ENCODE assay signal across 18 cellular contexts in the genomic region with DNA sequence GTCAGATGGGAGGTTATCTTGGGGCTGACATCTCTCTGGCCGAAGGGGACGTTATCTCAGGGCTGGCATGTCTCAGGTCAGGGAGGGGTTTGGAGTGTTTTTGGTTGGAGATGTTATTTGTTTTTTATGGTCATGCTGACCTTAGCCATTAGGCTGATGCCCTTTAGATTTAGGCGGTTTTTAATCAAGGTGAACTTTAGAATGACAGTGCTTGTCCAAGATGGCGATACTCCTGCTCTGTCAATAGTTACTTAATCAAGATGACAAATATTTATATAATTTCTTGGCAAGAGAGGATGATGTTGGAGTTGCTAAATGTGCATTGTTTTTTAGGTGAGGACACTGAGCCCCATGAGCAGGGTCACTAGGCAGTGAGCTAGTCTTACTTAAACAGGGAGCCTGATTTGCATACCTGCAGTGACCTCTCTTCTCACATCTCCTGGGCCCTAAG. TPM values are rescaled to one million over a fixed set of nuclear protein-coding genes. Genes with fewer than 3 reads are reported as not detected.
DNase-seq lines count a peak whose midpoint lies in the region; ATAC-seq, FAIRE-seq and TF ChIP-seq lines count a peak whose summit lies in the region.
"Had no signal": no experiment of that assay in that cellular context is flagged by ENCODE, and none has a peak within 500 bp of the region (broad histone marks: within the 10 kb centered on the region; RNA-seq: fewer than 3 reads in every experiment).

No MANE protein-coding gene starts in this region.

- intact Hi-C loops in K562 (cut with micrococcal nuclease) = no loop called here
- intact Hi-C loops in left lung (cut with DNase I) = no loop called here

- no peak for FAIRE-seq in K562 (lab: Jason Lieb, UNC)
- FAIRE-seq: A204.1, GM19239 had no signal

- H3K4me3 ChIP-seq in K562 (no peak overlapping the region), liver (ENCODE audit: low read depth in 1 of 3, low read length in 3 of 3) (no peak overlapping the region), left lung (no peak overlapping the region), gastroesophageal sphincter (no peak overlapping the region)
- H3K4me3 ChIP-seq: GM23248 had no signal

- H3K79me2 ChIP-seq in K562 (ENCODE audit: control insufficient read depth, insufficient read depth, low read length) = no peaks in the 10 kb centered on the region

- ATAC-seq in K562 (no peak), GM18511 (IDR thresholded peaks at IDR 0.05; ENCODE audit: unreplicated experiment) (no peak), left lung (no peak), gastroesophageal sphincter (no peak)

- H4K20me1 ChIP-seq in K562 (replicated peaks; ENCODE audit: control insufficient read depth, insufficient read depth, low read length) = no peaks in the 10 kb centered on the region

- DNase-seq in ELF-1 (ENCODE audit: low read depth, low spot score) (peak; percentile 40), K562 (ENCODE audit: extremely low read depth in 1 of 4, low spot score in 3 of 4) (no peak), left lung (no peak)
- DNase-seq: ACHN; BE2C; C1 segment of cervical spinal cord; CD4-positive, CD25-positive, alpha-beta regulatory T cell; CD8-positive, alpha-beta memory T cell; DMS153; DMS79; GF-D8; GM23248; HCEC 1CT had no signal

- no peak overlapping the region for H3K9ac ChIP-seq in K562 (ENCODE audit: insufficient read depth in 1 of 2, low read depth in 2 of 2, low read length in 2 of 2)
- no peak overlapping the region for H3K9ac ChIP-seq in liver (ENCODE audit: low read depth in 1 of 2, low read length in 2 of 2)
- H3K9ac ChIP-seq: GM23248 had no signal

- H3K27ac ChIP-seq in K562 (ENCODE audit: extremely low read depth, low read depth, low read length) (no peak overlapping the region), liver (ENCODE audit: low read depth in 1 of 2, low read length in 2 of 2) (peak overlapping the region; percentile 52 to 60), left lung (no peak overlapping the region), gastroesophageal sphincter (no peak overlapping the region)
- H3K27ac ChIP-seq: GM23248 had no signal

- peaks cover 0 to 10% of the 10 kb centered on the region in 2 experiments; a peak in 1 of 5 replicates for H3K27me3 ChIP-seq in K562 (ENCODE audit: control insufficient read depth in 2 of 2, insufficient read depth in 2 of 2, low read length in 2 of 2)
- H3K27me3 ChIP-seq in liver (ENCODE audit: control insufficient read depth in 4 of 4, insufficient read depth in 4 of 4, low read length in 3 of 4) = no peaks in the 10 kb centered on the region
- no peaks in the 10 kb centered on the region for H3K27me3 ChIP-seq in left lung
- no peaks in the 10 kb centered on the region for H3K27me3 ChIP-seq in gastroesophageal sphincter
- H3K27me3 ChIP-seq: BE2C had no signal

- no peak for TF ChIP-seq RAD21 in K562 (CRISPR knock-in tag; conservative IDR thresholded peaks at IDR 0.05 in 1 of 2, IDR thresholded peaks at IDR 0.05 in 1 of 2)
- peak; percentile 37 to 43 for TF ChIP-seq RAD21 in liver (IDR thresholded peaks at IDR 0.05)

- H3K4me2 ChIP-seq in K562 (ENCODE audit: insufficient read depth, low read length) = no peak overlapping the region

- POLR2A ChIA-PET in K562 (lab: Yijun Ruan, JAX) = no interaction called here

- CTCF ChIA-PET in K562 (lab: Yijun Ruan, JAX; ENCODE audit: low intra/inter-chr PET ratio) = no interaction called here

- H3K9me1 ChIP-seq in K562 (ENCODE audit: control insufficient read depth, insufficient read depth, low read length) = no peaks in the 10 kb centered on the region

- peaks cover under 1 to 5% of the 10 kb centered on the region in 2 experiments; a peak in 3 of 5 replicates for H3K4me1 ChIP-seq in K562 (replicated peaks in 1 of 2; ENCODE audit: control insufficient read depth in 2 of 2, insufficient read depth in 2 of 2, low read length in 2 of 2)
- peaks cover 8 to 45% (median 35%) of the 10 kb centered on the region in 4 donors for H3K4me1 ChIP-seq in liver (ENCODE audit: control insufficient read depth in 4 of 4, insufficient read depth in 4 of 4, low read length in 3 of 4)
- H3K4me1 ChIP-seq in left lung = no peaks in the 10 kb centered on the region
- no peaks in the 10 kb centered on the region for H3K4me1 ChIP-seq in gastroesophageal sphincter
- H3K4me1 ChIP-seq: BE2C had no signal

- H3K9me3 ChIP-seq in K562 (replicated peaks; ENCODE audit: control insufficient read depth, insufficient read depth, low read depth, low read length) = no peaks in the 10 kb centered on the region
- H3K9me3 ChIP-seq in liver (ENCODE audit: control insufficient read depth in 4 of 4, low read length in 3 of 4) = no peaks in the 10 kb centered on the region
- H3K9me3 ChIP-seq in left lung = no peaks in the 10 kb centered on the region
- H3K9me3 ChIP-seq in gastroesophageal sphincter = no peaks in the 10 kb centered on the region
- H3K9me3 ChIP-seq: BE2C had no signal

- H3K36me3 ChIP-seq in K562 (ENCODE audit: control insufficient read depth, insufficient read depth, low read length) (no peaks in the 10 kb centered on the region), liver (ENCODE audit: control insufficient read depth in 4 of 4, insufficient read depth in 3 of 4, low read depth in 1 of 4, low read length in 3 of 4) (peaks cover 0 to 2% (median 0%) of the 10 kb centered on the region in 4 donors), left lung (peaks cover 0 to 56% of the 10 kb centered on the region in 2 donors), gastroesophageal sphincter (peaks cover 0 to 51% of the 10 kb centered on the region in 2 donors)
- H3K36me3 ChIP-seq: BE2C had no signal

- BruUV-seq in K562 (replicated peaks; lab: Mats Ljungman, UMichigan) = no TSS peak

- TF ChIP-seq CTCF in K562 (IDR thresholded peaks at IDR 0.05 in 2 of 3, conservative IDR thresholded peaks at IDR 0.05 in 1 of 3; ENCODE audit: insufficient read depth in 2 of 3, low read depth in 1 of 3, low read length in 3 of 3) (no peak), liver (IDR thresholded peaks at IDR 0.05; ENCODE audit: low read depth, low read length, missing input control) (no peak), left lung (IDR thresholded peaks at IDR 0.05) (no peak), gastroesophageal sphincter (IDR thresholded peaks at IDR 0.05) (no peak)

- TF ChIP-seq POLR2A in K562 (conservative IDR thresholded peaks at IDR 0.05) = no peak
- TF ChIP-seq POLR2A in gastroesophageal sphincter (IDR thresholded peaks at IDR 0.05) = no peak

- no peak overlapping the region for H2AFZ ChIP-seq in K562 (ENCODE audit: low read depth, low read length)
- H2AFZ ChIP-seq: GM23248 had no signal

- no peak for TF ChIP-seq EP300 in K562 (IDR thresholded peaks at IDR 0.05; ENCODE audit: low read length)
- TF ChIP-seq EP300 in gastroesophageal sphincter (IDR thresholded peaks at IDR 0.05) = no peak

- WGBS in K562 (ENCODE audit: insufficient coverage, low coverage, missing lambda C conversion rate) = 11% methylated on average over 4 of the region's 4 CpGs
- 39% methylated on average over 4 of the region's 4 CpGs for WGBS in liver
- 80 to 96% methylated on average over 4 of the region's 4 CpGs for WGBS in gastroesophageal sphincter (ENCODE audit: low coverage in 1 of 2), 2 donors

- in situ Hi-C loops in K562 (cut with MboI) = no loop called here

TF ChIP-seq in K562, 482 proteins besides CTCF, POLR2A, EP300 and RAD21 (continues in another document):
- no peak for TF ChIP-seq RBM39 (optimal IDR thresholded peaks at IDR 0.05; ENCODE audit: low read depth, low read length)

RNA-seq across cellular contexts. Expression of gene MERTK, which starts 34.5 kb away (rescaled TPM):
- total RNA-seq in K562 (2011; cell fraction: chromatin; rRNA removed; ENCODE audit: low replicate concordance) = 5.8 and 6.9 TPM in 2 replicates
- 5.0 and 5.3 TPM in 2 replicates for total RNA-seq in K562 (2011; cell fraction: nucleolus; rRNA removed)
- total RNA-seq in K562 (2011; cell fraction: nucleoplasm; rRNA removed) = 4.0 and 4.7 TPM in 2 replicates
- total RNA-seq in K562 (2014; rRNA removed) = 0.82 and 1.1 TPM in 2 replicates
- 0.73 and 0.83 TPM in 2 replicates for total RNA-seq in K562 (2014; rRNA removed; fragmentation: Illumina TruSeq; extraction: Trizol)
- 0.62 and 0.68 TPM in 2 replicates for total RNA-seq in K562 (2015; rRNA removed; fragmentation: Illumina TruSeq; extraction: Trizol)
- total RNA-seq in K562 (2021) = 1.1 and 1.4 TPM in 2 replicates
- 1.6 and 2.7 TPM in 2 replicates for polyA plus RNA-seq in K562 (2011; rRNA removed)
- 1.7 and 2.3 TPM in 2 replicates for polyA plus RNA-seq in K562 (2011; cell fraction: cytosol; rRNA removed)
- polyA plus RNA-seq in K562 (2011; cell fraction: nucleus; rRNA removed) = 2.4 and 3.4 TPM in 2 replicates
- 0.96 and 1.6 TPM in 2 replicates for polyA plus RNA-seq in K562 (2012)
- 0.93 and 1.2 TPM in 2 replicates for polyA plus RNA-seq in K562 (2014; fragmentation: Illumina TruSeq; extraction: Trizol)
- polyA plus RNA-seq in K562 (2014; fragmentation: Nextera tagmentation; extraction: Ambion mirVana) = under 1 TPM; 0.23 to 0.31 TPM
- polyA plus RNA-seq in K562 (2014; rRNA removed) = 0.74 and 1.3 TPM in 2 replicates
- polyA minus RNA-seq in K562 (2011; rRNA and poly(A)+ RNA removed) = 2.4 and 4.1 TPM in 2 replicates
- 1.4 and 1.8 TPM in 2 replicates for polyA minus RNA-seq in K562 (2011; cell fraction: cytosol; rRNA and poly(A)+ RNA removed)
- polyA minus RNA-seq in K562 (2011; cell fraction: nucleus; rRNA and poly(A)+ RNA removed) = 1.5 and 3.2 TPM in 2 replicates
- 10 to 100 TPM in 1 of 2 donors, 1 to 10 TPM in 1; 9.0 to 34.1 TPM for total RNA-seq in liver
- polyA plus RNA-seq in liver = 1 to 10 TPM; 6.3 to 7.4 TPM
- total RNA-seq in left lung = 10 to 100 TPM; 21.5 to 42.8 TPM
- 10 to 100 TPM; 13.2 to 47.4 (median 32.3) TPM for total RNA-seq in gastroesophageal sphincter
- polyA plus RNA-seq: CD4-positive, CD25-positive, alpha-beta regulatory T cell; GM23248 had no signal

RNA-seq across cellular contexts. Expression of gene ANAPC1, which starts 48.9 kb away (rescaled TPM):
- total RNA-seq in K562 (2011; cell fraction: chromatin; rRNA removed; ENCODE audit: low replicate concordance) = 248 and 378 TPM in 2 replicates
- total RNA-seq in K562 (2011; cell fraction: nucleolus; rRNA removed) = 149 and 174 TPM in 2 replicates
- 181 and 218 TPM in 2 replicates for total RNA-seq in K562 (2011; cell fraction: nucleoplasm; rRNA removed)
- total RNA-seq in K562 (2014; rRNA removed) (126 and 155 TPM in 2 replicates), K562 (2014; rRNA removed; fragmentation: Illumina TruSeq; extraction: Trizol) (97.8 and 98.2 TPM in 2 replicates), K562 (2015; rRNA removed; fragmentation: Illumina TruSeq; extraction: Trizol) (84.3 and 87.1 TPM in 2 replicates), K562 (2021) (102 and 112 TPM in 2 replicates), liver (10 to 100 TPM; 32.4 to 36.9 TPM), left lung (10 to 100 TPM; 22.3 to 35.0 TPM), gastroesophageal sphincter (10 to 100 TPM; 28.9 to 57.1 (median 40.0) TPM)
- polyA plus RNA-seq in K562 (2011; rRNA removed) (67.3 and 78.2 TPM in 2 replicates), K562 (2014; fragmentation: Illumina TruSeq; extraction: Trizol) (52.2 and 61.3 TPM in 2 replicates), K562 (2014; fragmentation: Nextera tagmentation; extraction: Ambion mirVana) (10 to 100 TPM; 14.0 to 18.9 TPM), K562 (2014; rRNA removed) (57.5 and 77.5 TPM in 2 replicates), liver (1 to 10 TPM; 3.5 to 6.3 TPM)
- 42.5 and 56.6 TPM in 2 replicates for polyA plus RNA-seq in K562 (2011; cell fraction: cytosol; rRNA removed)
- 87.3 and 96.1 TPM in 2 replicates for polyA plus RNA-seq in K562 (2011; cell fraction: nucleus; rRNA removed)
- 25.3 and 38.9 TPM in 2 replicates for polyA plus RNA-seq in K562 (2012)
- 219 and 246 TPM in 2 replicates for polyA minus RNA-seq in K562 (2011; rRNA and poly(A)+ RNA removed)
- polyA minus RNA-seq in K562 (2011; cell fraction: cytosol; rRNA and poly(A)+ RNA removed) = 81.3 and 88.9 TPM in 2 replicates
- 185 and 193 TPM in 2 replicates for polyA minus RNA-seq in K562 (2011; cell fraction: nucleus; rRNA and poly(A)+ RNA removed)

Comparison
In these comparisons a context has a peak if more than half of its experiments do, and no peak if none do; other contexts are left out.
1. H3K27ac ChIP-seq: peak in liver (2 of 2); none in K562 (single experiment), left lung (0 of 2) and gastroesophageal sphincter (0 of 4).